9 cellular contexts compared by ENCODE assay signal in genomic region chr2:37829202-37829601, GRCh38.
A peak's percentile ranks its signal among the peaks of the same experiment; 100 is the strongest.
DNase-seq lines count a peak whose midpoint lies in the region; TF ChIP-seq lines count a peak whose summit lies in the region.
"Had no signal": no experiment of that assay in that cellular context is flagged by ENCODE, and none has a peak within 500 bp of the region (broad histone marks: within the 10 kb centered on the region; RNA-seq: fewer than 3 reads in every experiment).

No MANE protein-coding gene starts in this region.

- H2BK12ac ChIP-seq in trophoblast cell (ENCODE audit: low read length) = no peak overlapping the region

- no peak overlapping the region for H2AFZ ChIP-seq in fibroblast of lung (ENCODE audit: low read length)
- no peak overlapping the region for H2AFZ ChIP-seq in trophoblast cell (ENCODE audit: insufficient read depth, low read length, poor library complexity)

- H3K79me1 ChIP-seq in trophoblast cell (ENCODE audit: low read length) = no peaks in the 10 kb centered on the region

- no peak overlapping the region for H4K91ac ChIP-seq in trophoblast cell (ENCODE audit: low read depth, low read length)

- H3K4me3 ChIP-seq in GM12865 (ENCODE audit: low read depth, low read length) (no peak overlapping the region), fibroblast of lung (replicated peaks in 1 of 4; ENCODE audit: control extremely low read depth in 1 of 4, insufficient read depth in 1 of 4, low read depth in 3 of 4, low read length in 4 of 4) (no peak overlapping the region), trophoblast cell (ENCODE audit: low read depth, low read length) (no peak overlapping the region), stomach (no peak overlapping the region)

- H3K27me3 ChIP-seq in fibroblast of lung (ENCODE audit: control insufficient read depth, insufficient read depth, low read length) (no peaks in the 10 kb centered on the region), trophoblast cell (ENCODE audit: insufficient read depth, low read length) (no peaks in the 10 kb centered on the region), stomach (no peaks in the 10 kb centered on the region)

- no peak overlapping the region for H3K4ac ChIP-seq in trophoblast cell (ENCODE audit: low read depth, low read length)

- intact Hi-C loops in stomach (cut with DNase I; ENCODE audit: low total_unique reads) = no loop called here

- H3K27ac ChIP-seq in fibroblast of lung (ENCODE audit: insufficient read depth, low read length) (peak overlapping the region; percentile 66), trophoblast cell (ENCODE audit: low read depth, low read length) (no peak overlapping the region), stomach (peak overlapping the region in 2 of 5 donors; percentile 51 to 54)

- no peak for TF ChIP-seq EP300 in stomach (IDR thresholded peaks at IDR 0.05)

- no peak for TF ChIP-seq CTCF in GM12865 (IDR thresholded peaks at IDR 0.05; ENCODE audit: insufficient read depth, low read depth, low read length, missing control alignments)
- TF ChIP-seq CTCF in fibroblast of lung (conservative IDR thresholded peaks at IDR 0.05 in 1 of 2, IDR thresholded peaks at IDR 0.05 in 1 of 2; ENCODE audit: low read depth in 1 of 2, low read length in 2 of 2) = no peak
- TF ChIP-seq CTCF in stomach (IDR thresholded peaks at IDR 0.05) = no peak

- no peak overlapping the region for H2BK5ac ChIP-seq in trophoblast cell (ENCODE audit: low read depth, low read length, poor library complexity)

- H2AK5ac ChIP-seq in trophoblast cell (ENCODE audit: low read length) = no peak overlapping the region

- no peak overlapping the region for H2BK120ac ChIP-seq in trophoblast cell (ENCODE audit: insufficient read depth, low read length, poor library complexity)

- H3K79me2 ChIP-seq in fibroblast of lung (ENCODE audit: control insufficient read depth, insufficient read depth, low read length) = no peaks in the 10 kb centered on the region
- H3K79me2 ChIP-seq in trophoblast cell (ENCODE audit: control insufficient read depth, insufficient read depth, low read length, poor library complexity) = no peaks in the 10 kb centered on the region

- H4K20me1 ChIP-seq in fibroblast of lung (ENCODE audit: control insufficient read depth, extremely low read depth, insufficient read depth, low read length) = no peaks in the 10 kb centered on the region

- H4K12ac ChIP-seq in trophoblast cell (ENCODE audit: low read depth, low read length) = no peak overlapping the region

- WGBS in trophoblast cell (ENCODE audit: extremely low coverage, insufficient coverage, insufficient read length) = no CpG with 5 or more reads among the region's 3 CpGs
- 41 to 56% (median 41%) methylated on average over 3 of the region's 3 CpGs for WGBS in stomach, 5 donors

- H3K9ac ChIP-seq in fibroblast of lung (ENCODE audit: insufficient read depth, low read length) (no peak overlapping the region), trophoblast cell (ENCODE audit: low read length) (no peak overlapping the region)

- H3K4me2 ChIP-seq in fibroblast of lung (ENCODE audit: extremely low read depth, insufficient read depth, low read length) (no peak overlapping the region), trophoblast cell (ENCODE audit: low read length) (no peak overlapping the region)

- H3K9me3 ChIP-seq in fibroblast of lung (ENCODE audit: control insufficient read depth, insufficient read depth, low read depth, low read length) (no peaks in the 10 kb centered on the region), trophoblast cell (ENCODE audit: insufficient read depth, low read depth, low read length) (no peaks in the 10 kb centered on the region), stomach (no peaks in the 10 kb centered on the region)

- H3K18ac ChIP-seq in trophoblast cell (ENCODE audit: low read length) = no peak overlapping the region

- no peak for TF ChIP-seq POLR2A in stomach (IDR thresholded peaks at IDR 0.05)

- H3K14ac ChIP-seq in trophoblast cell (ENCODE audit: low read length) = no peak overlapping the region

- H3K36me3 ChIP-seq in fibroblast of lung (ENCODE audit: control insufficient read depth, insufficient read depth, low read length) (no peaks in the 10 kb centered on the region), trophoblast cell (ENCODE audit: control insufficient read depth in 1 of 2, insufficient read depth in 2 of 2, low read length in 2 of 2) (no peaks in the 10 kb centered on the region), stomach (no peaks in the 10 kb centered on the region)

- DNase-seq in GM12865 (ENCODE audit: low read depth) (peak; percentile 54), SIG-M5 (lab: John Stamatoyannopoulos, UW) (peak; percentile 89), fibroblast of lung (ENCODE audit: low read depth in 2 of 2) (peak; percentile 75 to 97), trophoblast cell (peak; percentile 18 to 59), NCI-H1048 (lab: John Stamatoyannopoulos, UW) (no peak), stomach (no peak), foreskin melanocyte (no peak)
- no peak for DNase-seq in NK-92 treated with Interleukin-12 subunit alpha and Interleukin-12 subunit beta, amount 100 ng/mL, for 24 hours (lab: John Stamatoyannopoulos, UW)
- DNase-seq: islet precursor cell had no signal

- H3K4me1 ChIP-seq in fibroblast of lung (ENCODE audit: control insufficient read depth, extremely low read depth, insufficient read depth, low read length) = peaks cover 17% of the 10 kb centered on the region
- peaks cover 7 to 10% of the 10 kb centered on the region in 2 experiments for H3K4me1 ChIP-seq in trophoblast cell (ENCODE audit: control insufficient read depth in 1 of 2, insufficient read depth in 2 of 2, low read length in 2 of 2)
- H3K4me1 ChIP-seq in stomach = peaks cover 0 to 23% (median 3%) of the 10 kb centered on the region in 4 donors

- H4K8ac ChIP-seq in trophoblast cell (ENCODE audit: low read depth, low read length) = no peak overlapping the region

- no peak overlapping the region for H3K23ac ChIP-seq in trophoblast cell (ENCODE audit: low read length)

Comparison
In these comparisons a context has a peak if more than half of its experiments do, and no peak if none do; other contexts are left out.
1. DNase-seq: peak in GM12865 (single experiment), SIG-M5 (single experiment), fibroblast of lung (2 of 2) and trophoblast cell (2 of 2); none in NK-92 treated with Interleukin-12 subunit alpha and Interleukin-12 subunit beta, amount 100 ng/mL, for 24 hours (single experiment), NCI-H1048 (single experiment), stomach (single experiment) and foreskin melanocyte (single experiment).